13 cellular contexts compared by ENCODE assay signal in the genomic region with DNA sequence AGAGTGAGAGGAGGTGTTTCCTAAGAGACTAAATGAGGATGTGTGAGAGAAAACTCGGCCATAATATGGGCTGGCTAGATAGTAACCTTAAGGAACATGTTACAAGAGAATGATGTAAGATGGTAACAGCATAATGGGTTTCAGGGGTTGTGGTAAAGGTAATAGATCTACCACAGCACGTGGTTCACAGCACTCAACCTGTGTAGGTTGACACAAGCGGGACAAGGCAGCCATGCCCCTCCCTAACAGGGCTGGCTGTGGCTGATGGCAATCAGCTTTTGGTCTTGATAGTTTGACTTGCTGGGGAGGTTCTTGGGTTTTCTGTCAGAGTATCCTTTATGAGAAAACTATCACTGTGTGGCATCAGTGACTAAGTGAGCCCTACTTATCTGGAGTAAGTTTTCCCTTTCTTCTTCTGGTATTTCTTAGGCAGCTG.
DNase-seq lines count a peak whose midpoint lies in the region; ATAC-seq and TF ChIP-seq lines count a peak whose summit lies in the region.
"Had no signal": no experiment of that assay in that cellular context is flagged by ENCODE, and none has a peak within 500 bp of the region (broad histone marks: within the 10 kb centered on the region; RNA-seq: fewer than 3 reads in every experiment).

No MANE protein-coding gene starts in this region.

- no peak overlapping the region for H3K4me3 ChIP-seq in SJCRH30
- no peak overlapping the region for H3K4me3 ChIP-seq in OCI-LY7 (ENCODE audit: low read depth, low read length, poor library complexity, severe bottlenecking)
- H3K4me3 ChIP-seq: skin epidermis had no signal

- H3K9me3 ChIP-seq in SJCRH30 (replicated peaks) (no peaks in the 10 kb centered on the region), OCI-LY7 (ENCODE audit: low read length) (no peaks in the 10 kb centered on the region)

- H3K36me3 Mint-ChIP-seq in activated naive CD4-positive, alpha-beta T cell treated with anti-CD3 and anti-CD28 coated beads, Interleukin-2, amount 50 U/mL, for 72 hours = no peaks in the 10 kb centered on the region
- H3K36me3 Mint-ChIP-seq in HFFc6 (ENCODE audit: low read depth) = peaks cover 48% of the 10 kb centered on the region
- no peaks in the 10 kb centered on the region for H3K36me3 Mint-ChIP-seq in stimulated activated effector memory CD8-positive, alpha-beta T cell treated with anti-CD3 and anti-CD28 coated beads, Interleukin-12 subunit alpha, Interleukin-12 subunit beta, amount 100 ng/mL, for 72 hours

- H3K9me3 Mint-ChIP-seq in activated naive CD4-positive, alpha-beta T cell treated with anti-CD3 and anti-CD28 coated beads, Interleukin-2, amount 50 U/mL, for 72 hours = no peaks in the 10 kb centered on the region
- no peaks in the 10 kb centered on the region for H3K9me3 Mint-ChIP-seq in HFFc6
- no peaks in the 10 kb centered on the region for H3K9me3 Mint-ChIP-seq in stimulated activated effector memory CD8-positive, alpha-beta T cell treated with anti-CD3 and anti-CD28 coated beads, Interleukin-12 subunit alpha, Interleukin-12 subunit beta, amount 100 ng/mL, for 72 hours

- H3K4me1 ChIP-seq in SJCRH30 (no peaks in the 10 kb centered on the region), OCI-LY7 (ENCODE audit: insufficient read depth, low read length, poor library complexity, severe bottlenecking) (peaks cover 24% of the 10 kb centered on the region)

- H3K27me3 ChIP-seq in SJCRH30 = no peaks in the 10 kb centered on the region

- DNase-seq in activated naive CD4-positive, alpha-beta T cell treated with anti-CD3 and anti-CD28 coated beads, Interleukin-2, amount 50 U/mL, for 72 hours (ENCODE audit: low spot score in 2 of 2) = no peak
- no peak for DNase-seq in activated naive CD4-positive, alpha-beta T cell (lab: John Stamatoyannopoulos, UW)
- DNase-seq in HFFc6 (no peak), NCI-H774 (lab: John Stamatoyannopoulos, UW) (no peak), SJCRH30 (no peak), OCI-LY7 (ENCODE audit: low spot score) (no peak)
- no peak for DNase-seq in stimulated activated effector memory CD8-positive, alpha-beta T cell treated with anti-CD3 and anti-CD28 coated beads, Interleukin-12 subunit alpha, Interleukin-12 subunit beta, amount 100 ng/mL, for 72 hours (ENCODE audit: low spot score in 2 of 2)
- DNase-seq: activated CD4-positive, alpha-beta T cell treated with anti-CD3 and anti-CD28 coated beads for 4 hours; anterior cingulate cortex; GDM1; Right ventricle myocardium superior had no signal

- H3K27ac ChIP-seq in SJCRH30 (no peak overlapping the region), OCI-LY7 (ENCODE audit: low read depth, low read length, poor library complexity, severe bottlenecking) (no peak overlapping the region)
- H3K27ac ChIP-seq: skin epidermis had no signal

- no peaks in the 10 kb centered on the region; the same call in none of the 2 replicates for H3K36me3 ChIP-seq in SJCRH30
- no peaks in the 10 kb centered on the region for H3K36me3 ChIP-seq in OCI-LY7 (ENCODE audit: insufficient read depth, low read length)

- peaks cover 11% of the 10 kb centered on the region for H3K27me3 Mint-ChIP-seq in HFFc6 (ENCODE audit: insufficient read depth)

- BruUV-seq in OCI-LY7 (replicated peaks; lab: Mats Ljungman, UMichigan) = no TSS peak

- no peak overlapping the region for H3K4me2 ChIP-seq in OCI-LY7 (ENCODE audit: low read length)

- H2AFZ ChIP-seq in OCI-LY7 (ENCODE audit: low read length) = no peak overlapping the region

- ATAC-seq in activated naive CD4-positive, alpha-beta T cell treated with anti-CD3 and anti-CD28 coated beads, Interleukin-2, amount 50 U/mL, for 72 hours = peak; percentile 64 to 70
- peak; percentile 71 for ATAC-seq in HG03565 (IDR thresholded peaks at IDR 0.05; ENCODE audit: unreplicated experiment)
- peak; percentile 77 for ATAC-seq in stimulated activated effector memory CD8-positive, alpha-beta T cell treated with anti-CD3 and anti-CD28 coated beads, Interleukin-12 subunit alpha, Interleukin-12 subunit beta, amount 100 ng/mL, for 72 hours

- CTCF ChIA-PET in OCI-LY7 (lab: Charles Lee; ENCODE audit: unreplicated experiment) = no interaction called here

- H3K79me2 ChIP-seq in OCI-LY7 (ENCODE audit: insufficient read depth, low read depth, low read length) = no peaks in the 10 kb centered on the region

- H3K9me2 ChIP-seq in OCI-LY7 (ENCODE audit: insufficient read depth, low read length) = no peaks in the 10 kb centered on the region

- H4K20me1 ChIP-seq in OCI-LY7 (ENCODE audit: insufficient read depth, low read length) = no peaks in the 10 kb centered on the region

- H3K4me3 Mint-ChIP-seq in HFFc6 = no peak overlapping the region
- no peak overlapping the region for H3K4me3 Mint-ChIP-seq in stimulated activated effector memory CD8-positive, alpha-beta T cell treated with anti-CD3 and anti-CD28 coated beads, Interleukin-12 subunit alpha, Interleukin-12 subunit beta, amount 100 ng/mL, for 72 hours

- intact Hi-C loops in OCI-LY7 (cut with micrococcal nuclease; ENCODE audit: unreplicated experiment) = no loop called here

- no peak overlapping the region for H3K27ac Mint-ChIP-seq in activated naive CD4-positive, alpha-beta T cell treated with anti-CD3 and anti-CD28 coated beads, Interleukin-2, amount 50 U/mL, for 72 hours
- H3K27ac Mint-ChIP-seq in HFFc6 = peak overlapping the region; percentile 67
- H3K27ac Mint-ChIP-seq in stimulated activated effector memory CD8-positive, alpha-beta T cell treated with anti-CD3 and anti-CD28 coated beads, Interleukin-12 subunit alpha, Interleukin-12 subunit beta, amount 100 ng/mL, for 72 hours = no peak overlapping the region

- TF ChIP-seq CTCF in HFFc6 (IDR thresholded peaks at IDR 0.05) = no peak
- TF ChIP-seq CTCF in OCI-LY7 (conservative IDR thresholded peaks at IDR 0.05; ENCODE audit: low read length) = no peak

- POLR2A ChIA-PET in OCI-LY7 (lab: Charles Lee) = no interaction called here

- H3K4me1 Mint-ChIP-seq in HFFc6 (ENCODE audit: low read depth) = peaks cover 80% of the 10 kb centered on the region
- H3K4me1 Mint-ChIP-seq in stimulated activated effector memory CD8-positive, alpha-beta T cell treated with anti-CD3 and anti-CD28 coated beads, Interleukin-12 subunit alpha, Interleukin-12 subunit beta, amount 100 ng/mL, for 72 hours = no peaks in the 10 kb centered on the region
